19 cellular contexts compared by ENCODE assay signal in genomic region chr15:74216949-74217348, GRCh38. TPM values are rescaled to one million over a fixed set of nuclear protein-coding genes. Genes with fewer than 3 reads are reported as not detected.
DNase-seq lines count a peak whose midpoint lies in the region; ATAC-seq and TF ChIP-seq lines count a peak whose summit lies in the region.
"Had no signal": no experiment of that assay in that cellular context is flagged by ENCODE, and none has a peak within 500 bp of the region (broad histone marks: within the 10 kb centered on the region; RNA-seq: fewer than 3 reads in every experiment).

No MANE protein-coding gene starts in this region.

- no peaks in the 10 kb centered on the region for H3K9me2 ChIP-seq in PC-9 (ENCODE audit: insufficient read depth)

- intact Hi-C loops in PC-9 (cut with micrococcal nuclease; ENCODE audit: unreplicated experiment) (no loop called here), mucosa of descending colon (cut with DNase I, micrococcal nuclease) (no loop called here)

- no peaks in the 10 kb centered on the region for H4K20me1 ChIP-seq in PC-9 (ENCODE audit: insufficient read depth)
- H4K20me1 ChIP-seq in neural progenitor cell (ENCODE audit: low read depth): no peaks in the 10 kb centered on the region

- H3K36me3 Mint-ChIP-seq in neural progenitor cell: no peaks in the 10 kb centered on the region
- H3K36me3 Mint-ChIP-seq: CD4-positive, CD25-positive, alpha-beta regulatory T cell; CD8-positive, alpha-beta memory T cell had no signal

- no peak overlapping the region for H3K4me3 Mint-ChIP-seq in neural progenitor cell
- H3K4me3 Mint-ChIP-seq: CD4-positive, CD25-positive, alpha-beta regulatory T cell; CD8-positive, alpha-beta memory T cell; HFFc6 had no signal

- H3K79me2 ChIP-seq in PC-9 (ENCODE audit: low read depth): no peaks in the 10 kb centered on the region
- H3K79me2 ChIP-seq in neural progenitor cell (ENCODE audit: low read depth): no peaks in the 10 kb centered on the region

- H3K4me1 Mint-ChIP-seq in neural progenitor cell: peaks cover 72% of the 10 kb centered on the region
- H3K4me1 Mint-ChIP-seq: CD4-positive, CD25-positive, alpha-beta regulatory T cell; CD8-positive, alpha-beta memory T cell had no signal

- H3K9me3 Mint-ChIP-seq in neural progenitor cell: no peaks in the 10 kb centered on the region
- H3K9me3 Mint-ChIP-seq: CD8-positive, alpha-beta memory T cell; HFFc6 had no signal

- peaks cover 21% of the 10 kb centered on the region for H3K27me3 Mint-ChIP-seq in neural progenitor cell (ENCODE audit: insufficient read depth, low read depth)

- CTCF ChIA-PET in PC-9 (lab: Charles Lee): no interaction called here

- no TSS peak for BruUV-seq in PC-9 (replicated peaks; lab: Mats Ljungman, UMichigan)

- no peaks in the 10 kb centered on the region for H3K27me3 ChIP-seq in PC-9 (ENCODE audit: insufficient read depth, low read depth)
- peaks cover 20% of the 10 kb centered on the region for H3K27me3 ChIP-seq in neural progenitor cell
- H3K27me3 ChIP-seq: BE2C had no signal

- POLR2A ChIA-PET in PC-9 (lab: Charles Lee; ENCODE audit: unreplicated experiment): interaction anchor here (0.5 kb wide), 1 partner anchor 14 kb away, joined by 5 read pairs; the partner anchor contains the start of gene STRA6

- H3K4me1 ChIP-seq in PC-9 (replicated peaks; ENCODE audit: insufficient read depth) (peaks cover 51% of the 10 kb centered on the region), mucosa of descending colon (ENCODE audit: low read depth) (no peaks in the 10 kb centered on the region), neural progenitor cell (peaks cover 64% of the 10 kb centered on the region)

- no peaks in the 10 kb centered on the region for H3K9me3 ChIP-seq in PC-9 (ENCODE audit: insufficient read depth, low read depth)
- H3K9me3 ChIP-seq in mucosa of descending colon: no peaks in the 10 kb centered on the region
- H3K9me3 ChIP-seq in neural progenitor cell (ENCODE audit: low read depth): no peaks in the 10 kb centered on the region
- H3K9me3 ChIP-seq: BE2C had no signal

- no peak overlapping the region for H3K27ac ChIP-seq in PC-9
- H3K27ac ChIP-seq in neural progenitor cell: no peak overlapping the region
- H3K27ac ChIP-seq: GM23248, KMS-11 had no signal

- H3K4me2 ChIP-seq in PC-9 (peak overlapping the region; percentile 48), neural progenitor cell (no peak overlapping the region)
- H3K4me2 ChIP-seq: KMS-11 had no signal

- H3K36me3 ChIP-seq in PC-9 (ENCODE audit: low read depth) (no peaks in the 10 kb centered on the region), mucosa of descending colon (ENCODE audit: low read depth) (no peaks in the 10 kb centered on the region), neural progenitor cell (no peaks in the 10 kb centered on the region)

- DNase-seq in PC-9 (peak; percentile 33 to 59), mucosa of descending colon (no peak), neural progenitor cell (ENCODE audit: low spot score) (no peak)
- no peak for DNase-seq in stimulated activated CD4-positive, alpha-beta T cell treated with anti-CD3 and anti-CD28 coated beads, Interleukin-2, amount 100 ng/mL, for 24 hours
- DNase-seq in stimulated activated CD4-positive, alpha-beta T cell treated with anti-CD3 and anti-CD28 coated beads, Interleukin-4, amount 100 ng/mL, for 24 hours: no peak
- DNase-seq: ACHN; BE2C; C1 segment of cervical spinal cord; CD4-positive, CD25-positive, alpha-beta regulatory T cell; CD8-positive, alpha-beta memory T cell; COR-L47; DMS153; DMS79; GF-D8; GM23248; HCEC 1CT; HFFc6 had no signal

- H3K4me3 ChIP-seq in PC-9 (no peak overlapping the region), mucosa of descending colon (no peak overlapping the region), neural progenitor cell (no peak overlapping the region)
- H3K4me3 ChIP-seq: GM23248 had no signal

- H2AFZ ChIP-seq in PC-9 (no peak overlapping the region), neural progenitor cell (replicated peaks) (no peak overlapping the region)
- H2AFZ ChIP-seq: GM23248 had no signal

- no peak for TF ChIP-seq CTCF in PC-9 (conservative IDR thresholded peaks at IDR 0.05)
- no peak for TF ChIP-seq CTCF in mucosa of descending colon (IDR thresholded peaks at IDR 0.05)
- no peak for TF ChIP-seq CTCF in neural progenitor cell (IDR thresholded peaks at IDR 0.05)

- ATAC-seq in mucosa of descending colon (peak; percentile 71), HG03097 (IDR thresholded peaks at IDR 0.05; ENCODE audit: low FRiP score, unreplicated experiment) (no peak)

- H3K9ac ChIP-seq in neural progenitor cell: no peak overlapping the region
- H3K9ac ChIP-seq: GM23248, KMS-11 had no signal

- H3F3A ChIP-seq in PC-9 (ENCODE audit: insufficient read depth, low read depth) (peaks cover 36% of the 10 kb centered on the region), neural progenitor cell (ENCODE audit: low read depth) (peaks cover 57% of the 10 kb centered on the region)

- H3K27ac Mint-ChIP-seq in neural progenitor cell: peak overlapping the region; percentile 93
- H3K27ac Mint-ChIP-seq: HFFc6 had no signal

RNA-seq across cellular contexts. Expression of gene STRA6, which starts 14.4 kb away (rescaled TPM):
- total RNA-seq in PC-9 (2021) (64.9 and 83.6 TPM in 2 replicates), mucosa of descending colon (under 1 TPM in 1 of 3 donors, not detected in 2; 0.35 TPM), neural progenitor cell (ENCODE audit: low replicate concordance) (3.1 and 5.9 TPM in 2 replicates)
- total RNA-seq: CD4-positive, CD25-positive, alpha-beta regulatory T cell; CD8-positive, alpha-beta memory T cell; GM23248 had no signal

RNA-seq across cellular contexts. Expression of gene CCDC33, which starts 19.2 kb away (rescaled TPM):
- total RNA-seq in PC-9 (2021) (7.5 and 15.4 TPM in 2 replicates), mucosa of descending colon (under 1 TPM in 1 of 3 donors, not detected in 2; 0.22 TPM), neural progenitor cell (ENCODE audit: low replicate concordance) (1.9 TPM in 1 of 2 replicates, not detected in the other)
- total RNA-seq: CD4-positive, CD25-positive, alpha-beta regulatory T cell; CD8-positive, alpha-beta memory T cell; GM23248 had no signal

RNA-seq across cellular contexts. Expression of gene ISLR, which starts 43.4 kb away (rescaled TPM):
- total RNA-seq in PC-9 (2021) (not detected in 2 replicates), mucosa of descending colon (10 to 100 TPM in 1 of 3 donors, 1 to 10 TPM in 2; 4.9 to 29.9 (median 7.4) TPM), neural progenitor cell (ENCODE audit: low replicate concordance) (0.68 TPM in 1 of 2 replicates, not detected in the other)
- total RNA-seq: CD4-positive, CD25-positive, alpha-beta regulatory T cell; CD8-positive, alpha-beta memory T cell had no signal

Comparison
In these comparisons a context has a peak if more than half of its experiments do, and no peak if none do; other contexts are left out.
1. DNase-seq: peak in PC-9 (2 of 2); none in mucosa of descending colon (0 of 3), neural progenitor cell (single experiment), stimulated activated CD4-positive, alpha-beta T cell treated with anti-CD3 and anti-CD28 coated beads, Interleukin-2, amount 100 ng/mL, for 24 hours (0 of 2) and stimulated activated CD4-positive, alpha-beta T cell treated with anti-CD3 and anti-CD28 coated beads, Interleukin-4, amount 100 ng/mL, for 24 hours (single experiment).